Comparison of ENCODE assay signal across 19 cellular contexts in the genomic region with DNA sequence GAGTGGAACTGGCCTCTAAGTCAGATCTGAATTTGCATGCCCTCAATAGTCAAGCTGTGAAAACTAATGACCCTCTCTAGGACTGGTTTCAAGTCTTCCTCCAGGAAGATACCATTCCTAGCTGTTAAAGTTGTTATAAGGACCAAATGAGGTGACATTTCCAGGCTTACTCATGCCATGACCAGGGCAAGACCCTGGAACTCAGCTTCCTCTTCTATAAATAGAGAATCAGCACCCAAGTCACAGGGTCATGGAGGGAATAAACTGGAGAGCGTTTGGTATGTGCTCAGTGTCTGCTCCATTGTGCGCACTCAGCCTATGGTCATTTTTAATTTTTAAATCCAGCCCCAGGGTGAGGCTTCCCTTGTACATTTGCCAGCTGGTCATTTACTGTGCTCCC. TPM values are rescaled to one million over a fixed set of nuclear protein-coding genes. Genes with fewer than 3 reads are reported as not detected.
"Had no signal": no experiment of that assay in that cellular context is flagged by ENCODE, and none has a peak within 500 bp of the region (broad histone marks: within the 10 kb centered on the region; RNA-seq: fewer than 3 reads in every experiment).

No MANE protein-coding gene starts in this region.

- H3K9me3 ChIP-seq: gastrocnemius medialis, heart left ventricle, suprapubic skin, upper lobe of right lung had no signal

- H3K4me3 ChIP-seq: gastrocnemius medialis, suprapubic skin, upper lobe of right lung had no signal

- DNase-seq: activated CD4-positive, alpha-beta T cell treated with anti-CD3 and anti-CD28 coated beads, Interleukin-2, amount 10 ng/mL, durations not matched to agents 24 days and 14 days; activated CD4-positive, CD25-positive, alpha-beta regulatory T cell; activated CD8-positive, alpha-beta memory T cell treated with anti-CD3 and anti-CD28 coated beads, Interleukin-2, amount 50 U/mL, for 4 hours; activated CD8-positive, alpha-beta T cell treated with anti-CD3 and anti-CD28 coated beads, Interleukin-2, amount 10 ng/mL, durations not matched to agents 7 days and 5 days; activated effector memory CD4-positive, alpha-beta T cell treated with anti-CD3 and anti-CD28 coated beads, Interleukin-2, amount 50 U/mL, for 16 hours; activated T-cell treated with anti-CD3 and anti-CD28 coated beads, Interleukin-2, amount 50 U/mL, for 48 hours; caudate nucleus; effector CD4-positive, alpha-beta T cell; gastrocnemius medialis; heart left ventricle; right cardiac atrium; small intestine; upper lobe of right lung had no signal

- H3K27me3 ChIP-seq: gastrocnemius medialis, heart left ventricle, suprapubic skin, upper lobe of right lung had no signal

- FAIRE-seq: colon, small intestine had no signal

- ATAC-seq: activated CD8-positive, alpha-beta T cell treated with anti-CD3 and anti-CD28 coated beads, Interleukin-2, amount 10 ng/mL, durations not matched to agents 7 days and 5 days; activated naive CD4-positive, alpha-beta T cell treated with anti-CD3 and anti-CD28 coated beads, Interleukin-2, amount 50 U/mL, for 72 hours; upper lobe of right lung had no signal

- H3K36me3 ChIP-seq: gastrocnemius medialis, heart left ventricle, suprapubic skin, upper lobe of right lung had no signal

- H3K27ac ChIP-seq: suprapubic skin, upper lobe of right lung had no signal

RNA-seq across cellular contexts. Expression of gene S100A9, which starts 2.5 kb away (rescaled TPM):
- total RNA-seq: activated CD4-positive, alpha-beta T cell treated with anti-CD3 and anti-CD28 coated beads, Interleukin-2, amount 10 ng/mL, durations not matched to agents 24 days and 14 days; activated CD8-positive, alpha-beta T cell treated with anti-CD3 and anti-CD28 coated beads, Interleukin-2, amount 10 ng/mL, durations not matched to agents 7 days and 5 days had no signal

RNA-seq across cellular contexts. Expression of gene PGLYRP4, which starts 11.5 kb away (rescaled TPM):
- total RNA-seq: activated CD4-positive, alpha-beta T cell treated with anti-CD3 and anti-CD28 coated beads, Interleukin-2, amount 10 ng/mL, durations not matched to agents 24 days and 14 days; activated CD8-positive, alpha-beta T cell treated with anti-CD3 and anti-CD28 coated beads, Interleukin-2, amount 10 ng/mL, durations not matched to agents 7 days and 5 days; activated naive CD4-positive, alpha-beta T cell treated with anti-CD3 and anti-CD28 coated beads, Interleukin-2, amount 50 U/mL, for 72 hours; gastrocnemius medialis; heart left ventricle; mesenteric fat pad; omental fat pad; progenitor cell of endocrine pancreas; right cardiac atrium; upper lobe of right lung had no signal
- polyA plus RNA-seq: heart left ventricle, right cardiac atrium had no signal

RNA-seq across cellular contexts. Expression of gene S100A12, which starts 15.2 kb away (rescaled TPM):
- total RNA-seq: activated CD4-positive, alpha-beta T cell treated with anti-CD3 and anti-CD28 coated beads, Interleukin-2, amount 10 ng/mL, durations not matched to agents 24 days and 14 days; activated CD8-positive, alpha-beta T cell treated with anti-CD3 and anti-CD28 coated beads, Interleukin-2, amount 10 ng/mL, durations not matched to agents 7 days and 5 days; activated naive CD4-positive, alpha-beta T cell treated with anti-CD3 and anti-CD28 coated beads, Interleukin-2, amount 50 U/mL, for 72 hours; progenitor cell of endocrine pancreas; suprapubic skin had no signal

RNA-seq across cellular contexts. Expression of gene S100A8, which starts 30.7 kb away (rescaled TPM):
- total RNA-seq: activated CD4-positive, alpha-beta T cell treated with anti-CD3 and anti-CD28 coated beads, Interleukin-2, amount 10 ng/mL, durations not matched to agents 24 days and 14 days; activated CD8-positive, alpha-beta T cell treated with anti-CD3 and anti-CD28 coated beads, Interleukin-2, amount 10 ng/mL, durations not matched to agents 7 days and 5 days; activated naive CD4-positive, alpha-beta T cell treated with anti-CD3 and anti-CD28 coated beads, Interleukin-2, amount 50 U/mL, for 72 hours; progenitor cell of endocrine pancreas had no signal

RNA-seq across cellular contexts. Expression of gene PGLYRP3, which starts 47.4 kb away (rescaled TPM):
- total RNA-seq: activated CD4-positive, alpha-beta T cell treated with anti-CD3 and anti-CD28 coated beads, Interleukin-2, amount 10 ng/mL, durations not matched to agents 24 days and 14 days; activated CD8-positive, alpha-beta T cell treated with anti-CD3 and anti-CD28 coated beads, Interleukin-2, amount 10 ng/mL, durations not matched to agents 7 days and 5 days; activated naive CD4-positive, alpha-beta T cell treated with anti-CD3 and anti-CD28 coated beads, Interleukin-2, amount 50 U/mL, for 72 hours; gastrocnemius medialis; heart left ventricle; mesenteric fat pad; omental fat pad; progenitor cell of endocrine pancreas; right cardiac atrium; upper lobe of right lung had no signal
- polyA plus RNA-seq: heart left ventricle, right cardiac atrium, small intestine had no signal
